Comparison of ENCODE assay signal across 8 cellular contexts in the genomic region with DNA sequence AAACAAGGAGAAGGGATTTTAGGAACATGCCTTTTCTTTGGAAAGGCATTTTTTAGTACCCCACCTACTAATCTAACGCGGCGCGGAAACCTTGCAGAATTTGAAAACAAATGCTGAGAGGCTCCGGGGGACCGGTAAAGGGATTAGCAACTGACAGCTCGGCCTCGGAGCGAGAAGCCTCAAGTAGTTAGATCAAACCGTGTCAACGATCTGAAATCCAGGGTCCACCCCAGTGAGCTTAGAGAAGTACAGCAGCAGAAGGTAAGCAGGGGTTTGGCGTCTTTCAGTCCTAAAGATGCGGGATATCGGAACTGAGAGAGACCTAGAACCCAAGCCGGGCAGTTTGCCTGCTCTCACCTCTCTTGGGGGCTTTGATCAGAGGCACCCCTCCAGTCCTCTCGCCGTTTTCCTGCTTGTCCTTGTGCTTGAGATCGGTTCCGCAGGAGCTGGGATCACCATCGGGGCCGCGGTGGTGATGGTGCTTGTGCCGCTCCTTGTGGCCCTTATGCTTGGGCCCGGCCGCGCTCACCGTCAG. TPM values are rescaled to one million over a fixed set of nuclear protein-coding genes. Genes with fewer than 3 reads are reported as not detected.
DNase-seq lines count a peak whose midpoint lies in the region; ATAC-seq, FAIRE-seq and TF ChIP-seq lines count a peak whose summit lies in the region.

No MANE protein-coding gene starts in this region.

- H3K4me3 ChIP-seq in MM.1S (ENCODE audit: low read length) (peak overlapping the region; percentile 85), fibroblast of the aortic adventitia (ENCODE audit: low read depth, low read length) (peak overlapping the region; percentile 93), uterus (peak overlapping the region; percentile 96 to 98)

- TF ChIP-seq CTCF in MM.1S (IDR thresholded peaks at IDR 0.05; ENCODE audit: low read length) (no peak), fibroblast of the aortic adventitia (IDR thresholded peaks at IDR 0.05; ENCODE audit: insufficient read depth, low read length) (no peak), neural crest cell (conservative IDR thresholded peaks at IDR 0.05) (no peak), uterus (IDR thresholded peaks at IDR 0.05) (no peak)

- FAIRE-seq in RCC 7860 (lab: Jason Lieb, UNC) = no peak

- no peaks in the 10 kb centered on the region for H3K27me3 ChIP-seq in MM.1S (replicated peaks; ENCODE audit: insufficient read depth, low read length)
- no peaks in the 10 kb centered on the region for H3K27me3 ChIP-seq in uterus

- peak overlapping the region; percentile 54 for H3K9ac ChIP-seq in MM.1S (ENCODE audit: low read length)

- H3K4me1 Mint-ChIP-seq in activated CD8-positive, alpha-beta T cell treated with anti-CD3 and anti-CD28 coated beads, Interleukin-2, amount 10 ng/mL, durations not matched to agents 7 days and 5 days (ENCODE audit: low read depth) = peaks cover 32% of the 10 kb centered on the region
- H3K4me1 Mint-ChIP-seq in neural crest cell = peaks cover 28% of the 10 kb centered on the region

- H3K27me3 Mint-ChIP-seq in activated CD8-positive, alpha-beta T cell treated with anti-CD3 and anti-CD28 coated beads, Interleukin-2, amount 10 ng/mL, durations not matched to agents 7 days and 5 days (ENCODE audit: low read depth) = no peaks in the 10 kb centered on the region
- H3K27me3 Mint-ChIP-seq in neural crest cell (ENCODE audit: low read depth) = no peaks in the 10 kb centered on the region

- peak overlapping the region; percentile 98 for H3K4me3 Mint-ChIP-seq in activated CD8-positive, alpha-beta T cell treated with anti-CD3 and anti-CD28 coated beads, Interleukin-2, amount 10 ng/mL, durations not matched to agents 7 days and 5 days
- H3K4me3 Mint-ChIP-seq in neural crest cell = peak overlapping the region; percentile 96

- peak; percentile 4 for ATAC-seq in GM21515 (IDR thresholded peaks at IDR 0.05; ENCODE audit: unreplicated experiment)
- peak; percentile 2 for ATAC-seq in activated CD8-positive, alpha-beta T cell treated with anti-CD3 and anti-CD28 coated beads, Interleukin-2, amount 10 ng/mL, durations not matched to agents 7 days and 5 days

- H3K27ac ChIP-seq in MM.1S (ENCODE audit: low read length) (peak overlapping the region; percentile 51; the same call in 1 of the 2 replicates), uterus (peak overlapping the region; percentile 95)

- no peaks in the 10 kb centered on the region for H3K4me1 ChIP-seq in MM.1S (ENCODE audit: low read length)
- peaks cover 0 to 5% of the 10 kb centered on the region in 2 donors for H3K4me1 ChIP-seq in uterus

- no peaks in the 10 kb centered on the region for H3K9me3 Mint-ChIP-seq in activated CD8-positive, alpha-beta T cell treated with anti-CD3 and anti-CD28 coated beads, Interleukin-2, amount 10 ng/mL, durations not matched to agents 7 days and 5 days (ENCODE audit: insufficient read depth)
- peaks cover 2% of the 10 kb centered on the region for H3K9me3 Mint-ChIP-seq in neural crest cell

- peaks cover 38% of the 10 kb centered on the region for H3K36me3 Mint-ChIP-seq in activated CD8-positive, alpha-beta T cell treated with anti-CD3 and anti-CD28 coated beads, Interleukin-2, amount 10 ng/mL, durations not matched to agents 7 days and 5 days (ENCODE audit: low read depth)
- peaks cover 4% of the 10 kb centered on the region for H3K36me3 Mint-ChIP-seq in neural crest cell (ENCODE audit: low read depth)

- CTCF ChIA-PET in activated CD8-positive, alpha-beta T cell treated with anti-CD3 and anti-CD28 coated beads, Interleukin-2, amount 10 ng/mL, durations not matched to agents 7 days and 5 days (lab: Charles Lee) = interaction anchor here (0.7 to 2.3 kb wide), 9 partner anchors 12 to 531 kb away, joined by 3 to 8 read pairs (median 3); a partner anchor contains a TSS

- H3K9me2 ChIP-seq in MM.1S (replicated peaks; ENCODE audit: insufficient read depth, low read length) = no peaks in the 10 kb centered on the region

- no peak overlapping the region for H2AFZ ChIP-seq in MM.1S (ENCODE audit: low read length)

- no peaks in the 10 kb centered on the region for H4K20me1 ChIP-seq in MM.1S (ENCODE audit: insufficient read depth, low read length)

- POLR2A ChIA-PET in activated CD8-positive, alpha-beta T cell treated with anti-CD3 and anti-CD28 coated beads, Interleukin-2, amount 10 ng/mL, durations not matched to agents 7 days and 5 days (lab: Charles Lee) = interaction anchor here (0.9 to 2.2 kb wide), 6 partner anchors 19 to 93 kb away, joined by 3 to 23 read pairs (median 8); a partner anchor contains a TSS

- no peaks in the 10 kb centered on the region for H3K9me3 ChIP-seq in MM.1S (replicated peaks; ENCODE audit: insufficient read depth, low read length)
- H3K9me3 ChIP-seq in uterus = no peaks in the 10 kb centered on the region

- peak overlapping the region; percentile 98 for H3K27ac Mint-ChIP-seq in activated CD8-positive, alpha-beta T cell treated with anti-CD3 and anti-CD28 coated beads, Interleukin-2, amount 10 ng/mL, durations not matched to agents 7 days and 5 days
- H3K27ac Mint-ChIP-seq in neural crest cell (ENCODE audit: unreplicated experiment) = peak overlapping the region; percentile 98

- intact Hi-C loops in uterus (cut with DNase I; ENCODE audit: low total_unique reads) = no loop called here

- DNase-seq in DMS 273 treated with DMSO at 0.1 percent for 48 hours (lab: John Stamatoyannopoulos, UW) (peak; percentile 31), MM.1S (peak; percentile 6), fibroblast of the aortic adventitia (ENCODE audit: low read depth) (peak; percentile 22), neural crest cell (ENCODE audit: low read depth, low spot score) (peak; percentile 14), uterus (no peak), RCC 7860 (ENCODE audit: low spot score) (no peak)
- peak; percentile 53 for DNase-seq in activated CD8-positive, alpha-beta T cell treated with anti-CD3 and anti-CD28 coated beads, Interleukin-2, amount 10 ng/mL, durations not matched to agents 7 days and 5 days

- no peaks in the 10 kb centered on the region for H3F3A ChIP-seq in MM.1S (ENCODE audit: insufficient read depth, low read length)

- TF ChIP-seq POLR2A in uterus (IDR thresholded peaks at IDR 0.05) = no peak

- H3K36me3 ChIP-seq in MM.1S (replicated peaks; ENCODE audit: insufficient read depth, low read length) (no peaks in the 10 kb centered on the region), uterus (no peaks in the 10 kb centered on the region)

- H3K4me2 ChIP-seq in MM.1S (ENCODE audit: low read depth, low read length) = peak overlapping the region; percentile 69

- H3K79me2 ChIP-seq in MM.1S (ENCODE audit: low read length) = peaks cover 52% of the 10 kb centered on the region

RNA-seq across cellular contexts. Expression of a gene that starts 0.9 kb away (rescaled TPM):
- total RNA-seq in activated CD8-positive, alpha-beta T cell treated with anti-CD3 and anti-CD28 coated beads, Interleukin-2, amount 10 ng/mL, durations not matched to agents 7 days and 5 days = 10 to 100 TPM; 27.3 to 29.9 TPM
- total RNA-seq in fibroblast of the aortic adventitia (ENCODE audit: low replicate concordance) (9.2 and 23.7 TPM in 2 replicates), neural crest cell (26.8 and 31.1 TPM in 2 replicates), uterus (10 to 100 TPM; 33.5 to 56.4 (median 38.3) TPM)

RNA-seq across cellular contexts. Expression of a gene that starts 52.1 kb away (rescaled TPM):
- 10 to 100 TPM; 24.8 to 25.2 TPM for total RNA-seq in activated CD8-positive, alpha-beta T cell treated with anti-CD3 and anti-CD28 coated beads, Interleukin-2, amount 10 ng/mL, durations not matched to agents 7 days and 5 days
- total RNA-seq in fibroblast of the aortic adventitia (ENCODE audit: low replicate concordance) (36.3 and 59.4 TPM in 2 replicates), neural crest cell (48.5 and 50.2 TPM in 2 replicates), uterus (10 to 100 TPM in 3 of 4 donors, 1 to 10 TPM in 1; 7.6 to 30.3 (median 17.0) TPM)

Comparison
In these comparisons a context has a peak if more than half of its experiments do, and no peak if none do; other contexts are left out.
1. DNase-seq: peak in DMS 273 treated with DMSO at 0.1 percent for 48 hours (single experiment), MM.1S (single experiment), activated CD8-positive, alpha-beta T cell treated with anti-CD3 and anti-CD28 coated beads, Interleukin-2, amount 10 ng/mL, durations not matched to agents 7 days and 5 days (single experiment), fibroblast of the aortic adventitia (single experiment) and neural crest cell (single experiment); none in uterus (0 of 2) and RCC 7860 (single experiment).
2. Peak in every context shown above with its lines, with median percentiles within 50 percentile points of each other: H3K4me3 ChIP-seq.